ENCODE assay signal across 10 cellular contexts in the genomic region with DNA sequence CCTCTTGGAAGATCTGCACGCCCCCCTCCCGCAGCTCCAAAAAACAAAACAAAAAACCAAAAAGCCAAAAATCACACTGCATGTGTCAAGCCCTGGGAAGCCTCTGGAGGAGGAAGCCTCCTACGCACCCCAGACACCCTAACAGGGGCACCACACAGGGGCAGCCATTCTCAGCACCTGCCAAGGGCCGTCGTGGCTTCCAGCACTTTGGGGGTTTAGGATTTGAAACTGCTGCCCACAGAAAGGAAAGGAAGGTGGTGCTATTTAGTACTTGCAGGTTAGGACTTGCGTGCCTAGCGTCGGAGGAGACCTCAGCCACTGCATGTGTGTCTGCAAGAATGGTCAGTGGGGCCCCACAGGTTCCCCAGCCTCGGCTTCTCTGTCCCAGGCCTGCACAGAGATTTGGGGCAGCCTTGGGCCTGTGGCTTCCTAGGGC. TPM values are rescaled to one million over a fixed set of nuclear protein-coding genes. Genes with fewer than 3 reads are reported as not detected.
A peak's percentile ranks its signal among the peaks of the same experiment; 100 is the strongest.
DNase-seq lines count a peak whose midpoint lies in the region; ATAC-seq, FAIRE-seq and TF ChIP-seq lines count a peak whose summit lies in the region.
"Had no signal": no experiment of that assay in that cellular context is flagged by ENCODE, and none has a peak within 500 bp of the region (broad histone marks: within the 10 kb centered on the region; RNA-seq: fewer than 3 reads in every experiment).

No MANE protein-coding gene starts in this region.

- H3K27ac ChIP-seq in Karpas-422 (ENCODE audit: low read length), result peak overlapping the region; percentile 36
- no peak overlapping the region for H3K27ac ChIP-seq in keratinocyte (ENCODE audit: control insufficient read depth, insufficient read depth, low read length)
- H3K27ac ChIP-seq in adrenal gland, result no peak overlapping the region

- H3K9me1 ChIP-seq in keratinocyte (ENCODE audit: control insufficient read depth, extremely low read depth, insufficient read depth, low read length), result no peaks in the 10 kb centered on the region

- H3K27me3 ChIP-seq in Karpas-422 (ENCODE audit: low read length), result no peaks in the 10 kb centered on the region
- H3K27me3 ChIP-seq in keratinocyte (ENCODE audit: control insufficient read depth, extremely low read depth, insufficient read depth, low read length), result peaks cover 3% of the 10 kb centered on the region
- no peaks in the 10 kb centered on the region for H3K27me3 ChIP-seq in adrenal gland

- H3K36me3 ChIP-seq in Karpas-422 (ENCODE audit: insufficient read depth, low read length) (no peaks in the 10 kb centered on the region), keratinocyte (ENCODE audit: control insufficient read depth in 2 of 2, extremely low read depth in 1 of 2, insufficient read depth in 2 of 2, low read length in 2 of 2) (no peaks in the 10 kb centered on the region), adrenal gland (replicated peaks in 1 of 2) (no peaks in the 10 kb centered on the region)

- ATAC-seq in GM18499 (IDR thresholded peaks at IDR 0.05; ENCODE audit: insufficient read depth, unreplicated experiment) (peak; percentile 13), GM21529 (IDR thresholded peaks at IDR 0.05; ENCODE audit: unreplicated experiment) (peak; percentile 24)

- H3K79me2 ChIP-seq in Karpas-422 (ENCODE audit: low read length), result no peaks in the 10 kb centered on the region
- H3K79me2 ChIP-seq in keratinocyte (ENCODE audit: control insufficient read depth, insufficient read depth, low read length), result no peaks in the 10 kb centered on the region

- TF ChIP-seq POLR2A in adrenal gland (IDR thresholded peaks at IDR 0.05), result no peak

- TF ChIP-seq CTCF in keratinocyte (optimal IDR thresholded peaks at IDR 0.05 in 1 of 3, IDR thresholded peaks at IDR 0.05 in 1 of 3, conservative IDR thresholded peaks at IDR 0.05 in 1 of 3; ENCODE audit: extremely low read depth in 1 of 3, insufficient read depth in 2 of 3, low read length in 3 of 3), result no peak
- TF ChIP-seq CTCF in adrenal gland (IDR thresholded peaks at IDR 0.05), result no peak

- H3K4me2 ChIP-seq in Karpas-422 (ENCODE audit: low read depth, low read length, poor library complexity, severe bottlenecking), result peak overlapping the region; percentile 67
- H3K4me2 ChIP-seq in keratinocyte (ENCODE audit: control insufficient read depth, extremely low read depth, insufficient read depth, low read depth, low read length), result peak overlapping the region; percentile 32

- no peaks in the 10 kb centered on the region for H3K9me3 ChIP-seq in Karpas-422 (ENCODE audit: low read length)
- H3K9me3 ChIP-seq in keratinocyte (ENCODE audit: control insufficient read depth, low read depth, low read length), result no peaks in the 10 kb centered on the region
- H3K9me3 ChIP-seq in adrenal gland (replicated peaks in 1 of 3), result no peaks in the 10 kb centered on the region

- H2AFZ ChIP-seq in Karpas-422 (ENCODE audit: low read length), result peak overlapping the region; percentile 55; the same call in 1 of the 2 replicates
- H2AFZ ChIP-seq in keratinocyte (ENCODE audit: control insufficient read depth, low read length), result no peak overlapping the region

- H3K9ac ChIP-seq in Karpas-422 (ENCODE audit: low read length) (peak overlapping the region; percentile 54), keratinocyte (ENCODE audit: control insufficient read depth, extremely low read depth, insufficient read depth, low read length) (no peak overlapping the region)

- H4K20me1 ChIP-seq in Karpas-422 (ENCODE audit: insufficient read depth, low read depth, low read length), result no peaks in the 10 kb centered on the region
- no peaks in the 10 kb centered on the region for H4K20me1 ChIP-seq in keratinocyte (ENCODE audit: control insufficient read depth, extremely low read depth, insufficient read depth, low read length)

- no peak for FAIRE-seq in keratinocyte (lab: Jason Lieb, UNC)

- no peak for DNase-seq in Karpas-422
- no peak for DNase-seq in keratinocyte (ENCODE audit: low read depth, low spot score)
- no peak for DNase-seq in adrenal gland
- no peak for DNase-seq in NK-92 treated with Interleukin-12 subunit alpha and Interleukin-12 subunit beta, amount 100 ng/mL, for 24 hours (lab: John Stamatoyannopoulos, UW)
- DNase-seq in NCI-H1092 treated with DMSO at 0.1 percent for 48 hours (lab: John Stamatoyannopoulos, UW), result no peak
- DNase-seq in SW 1271 (lab: John Stamatoyannopoulos, UW), result no peak
- DNase-seq: NCI-H1092 had no signal

- intact Hi-C loops in adrenal gland (cut with DNase I), result no loop called here

- dilution Hi-C loops in keratinocyte (cut with MboI; ENCODE audit: extremely low pct_ligation_motif_present, low sequenced_read_pairs), result no loop called here

- no peaks in the 10 kb centered on the region for H3K9me2 ChIP-seq in Karpas-422 (replicated peaks; ENCODE audit: insufficient read depth, low read length)

- H3K4me3 ChIP-seq in Karpas-422 (ENCODE audit: low read length), result peak overlapping the region; percentile 63; the same call in 1 of the 2 replicates
- H3K4me3 ChIP-seq in keratinocyte (ENCODE audit: control insufficient read depth in 2 of 3, extremely low read depth in 1 of 3, insufficient read depth in 2 of 3, low read depth in 1 of 3, low read length in 3 of 3), result no peak overlapping the region
- no peak overlapping the region for H3K4me3 ChIP-seq in adrenal gland

- H3K4me1 ChIP-seq in Karpas-422 (ENCODE audit: low read length), result peaks cover 31% of the 10 kb centered on the region
- H3K4me1 ChIP-seq in keratinocyte (ENCODE audit: control insufficient read depth, extremely low read depth, insufficient read depth, low read length), result peaks cover 5% of the 10 kb centered on the region
- H3K4me1 ChIP-seq in adrenal gland (replicated peaks in 1 of 2), result no peaks in the 10 kb centered on the region

- WGBS in adrenal gland, 4 donors, result 68 to 86% (median 78%) methylated on average over 9 of the region's 9 CpGs

RNA-seq across cellular contexts. Expression of a gene that starts 0.4 kb away (rescaled TPM):
- total RNA-seq in Karpas-422 (2014; rRNA removed; shearing (Covaris generic); ENCODE audit: low replicate concordance), result 2.9 and 9.5 TPM in 2 replicates
- not detected in 3 replicates for polyA plus RNA-seq in keratinocyte
- polyA plus RNA-seq in keratinocyte (2011; ENCODE audit: low read depth), result not detected
- not detected in 2 replicates for polyA plus RNA-seq in keratinocyte (2011; cell fraction: cytosol; rRNA removed)
- not detected in 2 replicates for polyA plus RNA-seq in keratinocyte (2011; cell fraction: nucleus; rRNA removed)
- not detected in 2 replicates for polyA plus RNA-seq in keratinocyte (2012; ENCODE audit: low replicate concordance)
- polyA minus RNA-seq in keratinocyte, result 2.1 TPM in 1 of 3 replicates, not detected in the others
- polyA minus RNA-seq in keratinocyte (2011; cell fraction: cytosol; rRNA and poly(A)+ RNA removed), result not detected
- polyA minus RNA-seq in keratinocyte (2011; cell fraction: nucleus; rRNA and poly(A)+ RNA removed), result not detected in 2 replicates
- under 1 TPM in 3 of 8 donors, not detected in 5; 0.08 to 0.18 (median 0.14) TPM for total RNA-seq in adrenal gland
- polyA plus RNA-seq in adrenal gland, result under 1 TPM in 2 of 3 donors, not detected in 1; 0.07 to 0.24 TPM
- total RNA-seq: epithelial cell of proximal tubule had no signal
